ENCODE assay signal across 15 cellular contexts in the genomic region with DNA sequence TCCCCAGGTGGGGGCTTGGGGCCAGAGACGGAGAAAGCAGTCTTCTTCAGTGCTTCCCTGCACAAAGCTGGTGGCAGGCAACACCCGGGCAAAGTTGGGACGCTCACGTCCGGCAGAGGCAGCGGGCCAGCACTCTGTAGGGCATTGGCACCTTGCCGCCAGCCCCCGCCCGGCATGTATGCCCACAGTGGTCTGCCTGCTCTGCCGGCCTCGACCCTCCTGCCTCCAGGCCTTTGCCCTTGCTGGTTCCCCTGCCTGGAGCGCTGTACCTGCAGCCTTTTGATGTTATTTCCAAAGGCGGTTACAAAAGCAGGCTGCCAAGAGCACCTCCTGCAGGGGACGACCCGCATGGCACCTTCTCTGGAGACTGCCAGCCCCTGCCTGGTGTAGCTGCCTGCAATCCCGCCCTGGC. TPM values are rescaled to one million over a fixed set of nuclear protein-coding genes. Genes with fewer than 3 reads are reported as not detected.
A peak's percentile ranks its signal among the peaks of the same experiment; 100 is the strongest.
DNase-seq lines count a peak whose midpoint lies in the region; TF ChIP-seq lines count a peak whose summit lies in the region.
"Had no signal": no experiment of that assay in that cellular context is flagged by ENCODE, and none has a peak within 500 bp of the region (broad histone marks: within the 10 kb centered on the region; RNA-seq: fewer than 3 reads in every experiment).

No MANE protein-coding gene starts in this region.

- H3K79me2 ChIP-seq in Karpas-422 (ENCODE audit: low read length) (no peaks in the 10 kb centered on the region), neural progenitor cell (ENCODE audit: low read depth) (no peaks in the 10 kb centered on the region)

- H3K4me2 ChIP-seq in Karpas-422 (ENCODE audit: low read depth, low read length, poor library complexity, severe bottlenecking) (no peak overlapping the region), neural progenitor cell (no peak overlapping the region)

- no peak overlapping the region for H3K27ac Mint-ChIP-seq in neural progenitor cell
- H3K27ac Mint-ChIP-seq: activated naive CD4-positive, alpha-beta T cell treated with anti-CD3 and anti-CD28 coated beads, Interleukin-2, amount 50 U/mL, for 72 hours; nephron had no signal

- no peaks in the 10 kb centered on the region for H3K36me3 ChIP-seq in Karpas-422 (ENCODE audit: insufficient read depth, low read length)
- H3K36me3 ChIP-seq in neural progenitor cell = no peaks in the 10 kb centered on the region

- H3F3A ChIP-seq in neural progenitor cell (ENCODE audit: low read depth) = no peaks in the 10 kb centered on the region

- no peaks in the 10 kb centered on the region for H3K4me1 ChIP-seq in Karpas-422 (ENCODE audit: low read length)
- H3K4me1 ChIP-seq in neural progenitor cell = peaks cover 11% of the 10 kb centered on the region

- H3K4me3 ChIP-seq in Karpas-422 (ENCODE audit: low read length) (no peak overlapping the region), coronary artery (no peak overlapping the region), neural progenitor cell (no peak overlapping the region)

- no peaks in the 10 kb centered on the region for H3K9me2 ChIP-seq in Karpas-422 (replicated peaks; ENCODE audit: insufficient read depth, low read length)

- H3K9ac ChIP-seq in Karpas-422 (ENCODE audit: low read length) (no peak overlapping the region), neural progenitor cell (no peak overlapping the region)

- peaks cover 27% of the 10 kb centered on the region for H3K4me1 Mint-ChIP-seq in neural progenitor cell
- H3K4me1 Mint-ChIP-seq: CD8-positive, alpha-beta memory T cell had no signal

- peaks cover under 1% of the 10 kb centered on the region for H3K9me3 Mint-ChIP-seq in neural progenitor cell

- no peak overlapping the region for H3K27ac ChIP-seq in Karpas-422 (ENCODE audit: low read length)
- H3K27ac ChIP-seq in coronary artery = no peak overlapping the region
- H3K27ac ChIP-seq in neural progenitor cell = no peak overlapping the region

- no peak for TF ChIP-seq CTCF in coronary artery (IDR thresholded peaks at IDR 0.05)
- TF ChIP-seq CTCF in neural progenitor cell (IDR thresholded peaks at IDR 0.05) = peak; percentile 62

- H2AFZ ChIP-seq in Karpas-422 (ENCODE audit: low read length) = no peak overlapping the region
- H2AFZ ChIP-seq in neural progenitor cell (replicated peaks) = no peak overlapping the region

- no peaks in the 10 kb centered on the region for H3K36me3 Mint-ChIP-seq in neural progenitor cell

- no peak overlapping the region for H3K4me3 Mint-ChIP-seq in neural progenitor cell
- H3K4me3 Mint-ChIP-seq: nephron had no signal

- no peaks in the 10 kb centered on the region for H4K20me1 ChIP-seq in Karpas-422 (ENCODE audit: insufficient read depth, low read depth, low read length)
- no peaks in the 10 kb centered on the region for H4K20me1 ChIP-seq in neural progenitor cell (ENCODE audit: low read depth)

- no peaks in the 10 kb centered on the region for H3K27me3 ChIP-seq in Karpas-422 (ENCODE audit: low read length)
- H3K27me3 ChIP-seq in neural progenitor cell = no peaks in the 10 kb centered on the region

- H3K9me3 ChIP-seq in Karpas-422 (ENCODE audit: low read length) = no peaks in the 10 kb centered on the region
- H3K9me3 ChIP-seq in neural progenitor cell (ENCODE audit: low read depth) = no peaks in the 10 kb centered on the region

- DNase-seq in ELF-1 (ENCODE audit: low read depth, low spot score) = peak; percentile 77
- peak; percentile 54 for DNase-seq in Karpas-422
- DNase-seq in coronary artery (ENCODE audit: low spot score) = peak; percentile 53
- peak; percentile 52 for DNase-seq in neural progenitor cell (ENCODE audit: low spot score)
- DNase-seq in GM19240 (ENCODE audit: insufficient read length, low spot score) = no peak
- DNase-seq in globus pallidus (ENCODE audit: low spot score) = no peak
- DNase-seq in DMS153 treated with DMSO at 0.1 percent for 48 hours (lab: John Stamatoyannopoulos, UW; ENCODE audit: unreplicated experiment) = no peak
- no peak for DNase-seq in COLO829 (ENCODE audit: low spot score)
- DNase-seq: activated CD8-positive, alpha-beta memory T cell treated with anti-CD3 and anti-CD28 coated beads for 24 hours; kidney glomerular epithelial cell; NCI-H1048; T-helper 9 cell had no signal

- H3K27me3 Mint-ChIP-seq in neural progenitor cell (ENCODE audit: insufficient read depth, low read depth) = peaks cover 10% of the 10 kb centered on the region

RNA-seq across cellular contexts. Expression of a gene that starts 56.5 kb away (rescaled TPM):
- total RNA-seq in Karpas-422 (2014; rRNA removed; shearing (Covaris generic); ENCODE audit: low replicate concordance) = not detected in 2 replicates
- 4.4 and 5.7 TPM in 2 replicates for total RNA-seq in neural progenitor cell (ENCODE audit: low replicate concordance)
- total RNA-seq: activated naive CD4-positive, alpha-beta T cell treated with anti-CD3 and anti-CD28 coated beads, Interleukin-2, amount 50 U/mL, for 72 hours; CD8-positive, alpha-beta memory T cell had no signal

Comparison
In these comparisons a context has a peak if more than half of its experiments do, and no peak if none do; other contexts are left out.
1. DNase-seq: peak in ELF-1 (single experiment), Karpas-422 (single experiment), coronary artery (single experiment) and neural progenitor cell (single experiment); none in GM19240 (single experiment), globus pallidus (single experiment), DMS153 treated with DMSO at 0.1 percent for 48 hours (single experiment) and COLO829 (single experiment).